10 cellular contexts compared by ENCODE assay signal in the genomic region with DNA sequence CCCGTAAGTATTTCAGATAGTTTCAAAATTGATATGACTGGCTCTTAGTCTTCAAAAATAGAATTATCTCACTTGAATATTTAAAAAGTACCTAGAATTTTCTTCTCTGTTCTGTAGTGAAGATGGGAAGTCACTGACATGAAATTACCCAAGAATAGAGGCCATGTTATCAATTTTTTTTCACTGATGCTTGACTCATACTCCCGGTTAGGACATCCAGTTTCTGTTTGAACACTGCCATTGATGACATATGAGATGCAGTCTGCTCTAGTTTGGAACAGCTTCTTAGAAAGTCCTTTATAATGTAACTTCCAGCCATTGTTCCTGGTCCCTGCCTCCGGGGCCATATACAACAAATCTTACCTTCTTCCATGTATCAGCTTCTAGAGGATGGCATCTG. TPM values are rescaled to one million over a fixed set of nuclear protein-coding genes. Genes with fewer than 3 reads are reported as not detected.
DNase-seq lines count a peak whose midpoint lies in the region; ATAC-seq and TF ChIP-seq lines count a peak whose summit lies in the region.
"Had no signal": no experiment of that assay in that cellular context is flagged by ENCODE, and none has a peak within 500 bp of the region (broad histone marks: within the 10 kb centered on the region; RNA-seq: fewer than 3 reads in every experiment).

No MANE protein-coding gene starts in this region.

- no peaks in the 10 kb centered on the region for H3K27me3 Mint-ChIP-seq in MCF 10A (ENCODE audit: insufficient read depth, unreplicated experiment)

- no peaks in the 10 kb centered on the region for H3K9me3 Mint-ChIP-seq in MCF 10A (ENCODE audit: unreplicated experiment)

- H3K27me3 ChIP-seq in breast epithelium = no peaks in the 10 kb centered on the region
- H3K27me3 ChIP-seq in stomach smooth muscle (ENCODE audit: control insufficient read depth in 1 of 2, insufficient read depth in 2 of 2, low read length in 2 of 2) = no peaks in the 10 kb centered on the region
- no peaks in the 10 kb centered on the region for H3K27me3 ChIP-seq in testis
- H3K27me3 ChIP-seq in tibial artery = no peaks in the 10 kb centered on the region

- peaks cover 27% of the 10 kb centered on the region for H3K36me3 Mint-ChIP-seq in MCF 10A (ENCODE audit: insufficient read depth, unreplicated experiment)

- no peak overlapping the region for H3K9ac ChIP-seq in stomach smooth muscle (ENCODE audit: low read length in 2 of 2)

- DNase-seq in MCF 10A (ENCODE audit: unreplicated experiment) (peak; percentile 82), breast epithelium (ENCODE audit: low spot score in 2 of 2) (no peak), cardiac fibroblast (ENCODE audit: low read depth in 2 of 2) (peak; percentile 65 to 73), testis (no peak), tibial artery (no peak), Kasumi-1 (lab: John Stamatoyannopoulos, UW) (no peak)
- DNase-seq: C1 segment of cervical spinal cord, NCI-H774 had no signal

- H3K36me3 ChIP-seq in breast epithelium (no peaks in the 10 kb centered on the region), stomach smooth muscle (ENCODE audit: control insufficient read depth in 2 of 2, insufficient read depth in 2 of 2, low read length in 2 of 2) (peaks cover 0 to 2% of the 10 kb centered on the region in 2 donors), testis (ENCODE audit: low read depth, missing control alignments) (no peaks in the 10 kb centered on the region), tibial artery (peaks cover 5 to 8% (median 7%) of the 10 kb centered on the region in 3 donors)

- BruUV-seq in MCF 10A (replicated peaks; lab: Mats Ljungman, UMichigan) = no TSS peak

- no peaks in the 10 kb centered on the region for H3K4me1 ChIP-seq in breast epithelium
- peaks cover 10% of the 10 kb centered on the region for H3K4me1 ChIP-seq in stomach smooth muscle (ENCODE audit: control insufficient read depth, insufficient read depth, low read length)
- no peaks in the 10 kb centered on the region for H3K4me1 ChIP-seq in testis
- peaks cover 0 to 38% (median 9%) of the 10 kb centered on the region in 4 donors for H3K4me1 ChIP-seq in tibial artery

- no peak overlapping the region for H3K27ac ChIP-seq in breast epithelium
- no peak overlapping the region for H3K27ac ChIP-seq in stomach smooth muscle (ENCODE audit: low read length)
- H3K27ac ChIP-seq in testis = no peak overlapping the region
- H3K27ac ChIP-seq in tibial artery = no peak overlapping the region

- TF ChIP-seq POLR2A in breast epithelium (IDR thresholded peaks at IDR 0.05) (no peak), testis (IDR thresholded peaks at IDR 0.05) (no peak)

- ATAC-seq in HG02884 (IDR thresholded peaks at IDR 0.05; ENCODE audit: unreplicated experiment) = peak; percentile 78

- no peak overlapping the region for H3K4me3 ChIP-seq in breast epithelium
- H3K4me3 ChIP-seq in cardiac fibroblast (replicated peaks in 1 of 2; ENCODE audit: low read depth in 2 of 2, low read length in 2 of 2) = no peak overlapping the region
- peak overlapping the region; percentile 3 to 9 for H3K4me3 ChIP-seq in stomach smooth muscle (ENCODE audit: low read length in 2 of 2)
- no peak overlapping the region for H3K4me3 ChIP-seq in testis
- H3K4me3 ChIP-seq in tibial artery = no peak overlapping the region

- peaks cover 29% of the 10 kb centered on the region for H3K4me1 Mint-ChIP-seq in MCF 10A (ENCODE audit: insufficient read depth, unreplicated experiment)

- peak overlapping the region; percentile 14 for H3K4me3 Mint-ChIP-seq in MCF 10A (ENCODE audit: unreplicated experiment)

- CTCF ChIA-PET in MCF 10A (lab: Yijun Ruan, JAX) = interaction anchor here (0.9 kb wide), 1 partner anchor 22 kb away, joined by 3 read pairs; no protein-coding TSS in a partner anchor

- POLR2A ChIA-PET in MCF 10A (lab: Yijun Ruan, JAX) = interaction anchor here (0.6 to 2.9 kb wide), 10 partner anchors 15 to 64 kb away, joined by 3 to 19 read pairs (median 4); no protein-coding TSS in a partner anchor

- H3K27ac Mint-ChIP-seq in MCF 10A (ENCODE audit: low read depth, unreplicated experiment) = peak overlapping the region; percentile 85

- TF ChIP-seq CTCF in MCF 10A (IDR thresholded peaks at IDR 0.05; ENCODE audit: unreplicated experiment) (no peak), breast epithelium (IDR thresholded peaks at IDR 0.05) (no peak), cardiac fibroblast (IDR thresholded peaks at IDR 0.05; ENCODE audit: low read depth, low read length) (no peak), testis (IDR thresholded peaks at IDR 0.05) (no peak), tibial artery (IDR thresholded peaks at IDR 0.05) (no peak)

- intact Hi-C loops in MCF 10A (cut with micrococcal nuclease) = no loop called here
- intact Hi-C loops in breast epithelium (cut with DNase I; ENCODE audit: low total_unique reads) = no loop called here
- intact Hi-C loops in testis (cut with DNase I; ENCODE audit: low total_unique reads) = no loop called here
- intact Hi-C loops in tibial artery (cut with DNase I; ENCODE audit: low total_unique reads) = no loop called here

- H3K9me3 ChIP-seq in breast epithelium (no peaks in the 10 kb centered on the region), stomach smooth muscle (ENCODE audit: control insufficient read depth in 2 of 2, low read length in 2 of 2) (no peaks in the 10 kb centered on the region), testis (no peaks in the 10 kb centered on the region), tibial artery (no peaks in the 10 kb centered on the region)

- 77 to 84% methylated on average over 3 of the region's 3 CpGs for WGBS in testis, 2 donors

RNA-seq across cellular contexts. Expression of gene MAP3K20, which starts 26.0 kb away (rescaled TPM):
- 134 and 150 TPM in 2 replicates for total RNA-seq in MCF 10A (2022)
- total RNA-seq in breast epithelium = 10 to 100 TPM; 34.8 to 67.0 (median 42.9) TPM
- total RNA-seq in testis = 10 to 100 TPM; 20.7 to 30.8 TPM
- 25.3 TPM for polyA plus RNA-seq in testis (ENCODE audit: insufficient read depth, low read depth, low replicate concordance)

Comparison
In these comparisons a context has a peak if more than half of its experiments do, and no peak if none do; other contexts are left out.
1. DNase-seq: peak in MCF 10A (single experiment) and cardiac fibroblast (2 of 2); none in breast epithelium (0 of 2), testis (single experiment), tibial artery (0 of 2) and Kasumi-1 (0 of 2).
2. H3K4me3 ChIP-seq: peak in stomach smooth muscle (2 of 2); none in breast epithelium (0 of 3), cardiac fibroblast (0 of 2), testis (0 of 2) and tibial artery (0 of 2).